ENCODE assay signal across 17 cellular contexts in the genomic region with DNA sequence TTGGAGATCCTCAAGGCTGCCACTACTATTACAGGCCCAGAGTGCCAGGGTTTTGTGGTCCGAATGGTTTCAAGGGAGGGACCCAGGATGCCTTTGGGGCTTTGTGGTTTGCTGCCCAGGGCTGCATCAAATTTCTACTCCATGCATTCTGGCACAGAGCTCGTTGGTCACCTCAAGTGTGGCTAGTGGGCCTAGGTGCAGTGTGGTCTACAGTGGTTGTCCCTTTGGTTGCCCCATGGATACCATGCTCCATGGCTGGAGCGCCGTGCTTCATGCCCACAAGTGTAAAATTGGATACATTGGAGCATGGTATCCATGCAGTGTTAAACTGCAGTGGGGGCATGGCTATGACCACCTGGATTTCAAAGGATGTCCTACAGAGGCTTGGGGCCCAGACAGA. TPM values are rescaled to one million over a fixed set of nuclear protein-coding genes. Genes with fewer than 3 reads are reported as not detected.
DNase-seq lines count a peak whose midpoint lies in the region; ATAC-seq and TF ChIP-seq lines count a peak whose summit lies in the region.
"Had no signal": no experiment of that assay in that cellular context is flagged by ENCODE, and none has a peak within 500 bp of the region (broad histone marks: within the 10 kb centered on the region; RNA-seq: fewer than 3 reads in every experiment).

No MANE protein-coding gene starts in this region.

- H2BK15ac ChIP-seq in neuronal stem cell (ENCODE audit: low read length): no peak overlapping the region

- no peak overlapping the region for H3K14ac ChIP-seq in neuronal stem cell (ENCODE audit: low read length)

- H3K27ac ChIP-seq in CD8-positive, alpha-beta T cell (ENCODE audit: low read depth, low read length): no peak overlapping the region
- no peak overlapping the region for H3K27ac ChIP-seq in neuronal stem cell (replicated peaks; ENCODE audit: low read length)
- H3K27ac ChIP-seq: BLaER1 treated with 17β-estradiol and CSF1 and Interleukin-3, amounts not matched to agents 10 nM and 100 nM had no signal

- no peaks in the 10 kb centered on the region for H3K79me1 ChIP-seq in neuronal stem cell (ENCODE audit: low read depth, low read length)

- H3K27me3 ChIP-seq in CD8-positive, alpha-beta T cell (ENCODE audit: insufficient read depth, low read length): no peaks in the 10 kb centered on the region
- no peaks in the 10 kb centered on the region for H3K27me3 ChIP-seq in neuronal stem cell (ENCODE audit: control insufficient read depth in 3 of 3, insufficient read depth in 3 of 3, low read depth in 1 of 3, low read length in 3 of 3)
- H3K27me3 ChIP-seq: BLaER1 treated with 17β-estradiol and CSF1 and Interleukin-3, amounts not matched to agents 10 nM and 100 nM had no signal

- peaks cover 54% of the 10 kb centered on the region for H3K4me1 Mint-ChIP-seq in CD8-positive, alpha-beta T cell (ENCODE audit: low read depth)
- peaks cover 87 to 90% of the 10 kb centered on the region in 2 donors for H3K4me1 Mint-ChIP-seq in immature natural killer cell

- H3K9me3 Mint-ChIP-seq in CD8-positive, alpha-beta T cell: no peaks in the 10 kb centered on the region
- H3K9me3 Mint-ChIP-seq in immature natural killer cell: peaks cover 0 to 2% (median 0%) of the 10 kb centered on the region in 6 donors
- H3K9me3 Mint-ChIP-seq: CD4-positive, CD25-positive, alpha-beta regulatory T cell had no signal

- H2BK12ac ChIP-seq in neuronal stem cell (ENCODE audit: low read length): no peak overlapping the region

- no peak overlapping the region for H3K4me3 Mint-ChIP-seq in CD8-positive, alpha-beta T cell
- peak overlapping the region; percentile 41 to 82 (median 61) for H3K4me3 Mint-ChIP-seq in immature natural killer cell
- H3K4me3 Mint-ChIP-seq: CD4-positive, CD25-positive, alpha-beta regulatory T cell had no signal

- H3K9ac ChIP-seq in neuronal stem cell (ENCODE audit: low read depth, low read length, poor library complexity): no peak overlapping the region
- H3K9ac ChIP-seq: BLaER1 treated with 17β-estradiol and CSF1 and Interleukin-3, amounts not matched to agents 10 nM and 100 nM had no signal

- H3K4me3 ChIP-seq in CD8-positive, alpha-beta T cell (ENCODE audit: low read depth, low read length): no peak overlapping the region
- H3K4me3 ChIP-seq in neuronal stem cell (ENCODE audit: low read length in 2 of 2): peak overlapping the region in 1 of 2 donors; percentile 58
- H3K4me3 ChIP-seq: BLaER1 treated with 17β-estradiol and CSF1 and Interleukin-3, amounts not matched to agents 10 nM and 100 nM; HAP-1 had no signal

- H2AK5ac ChIP-seq in neuronal stem cell (ENCODE audit: low read depth, low read length): no peak overlapping the region

- H2BK120ac ChIP-seq in neuronal stem cell (ENCODE audit: low read depth, low read length): no peak overlapping the region

- no peak overlapping the region for H4K8ac ChIP-seq in neuronal stem cell (ENCODE audit: low read depth, low read length)

- H3K9me3 ChIP-seq in CD8-positive, alpha-beta T cell (ENCODE audit: low read length): no peaks in the 10 kb centered on the region
- H3K9me3 ChIP-seq in neuronal stem cell (replicated peaks in 1 of 2; ENCODE audit: control insufficient read depth in 2 of 2, insufficient read depth in 1 of 2, low read depth in 1 of 2, low read length in 2 of 2): peaks cover 0 to 1% of the 10 kb centered on the region in 2 donors
- H3K9me3 ChIP-seq: BLaER1 treated with 17β-estradiol and CSF1 and Interleukin-3, amounts not matched to agents 10 nM and 100 nM; HAP-1 had no signal

- POLR2A ChIA-PET in CD8-positive, alpha-beta T cell (lab: Charles Lee): no interaction called here

- H3K4ac ChIP-seq in neuronal stem cell (ENCODE audit: low read length): no peak overlapping the region

- H2AFZ ChIP-seq in neuronal stem cell (ENCODE audit: low read length): no peak overlapping the region

- peaks cover 43% of the 10 kb centered on the region for H3K4me1 ChIP-seq in CD8-positive, alpha-beta T cell (ENCODE audit: insufficient read depth, low read length)
- H3K4me1 ChIP-seq in neuronal stem cell (ENCODE audit: control insufficient read depth in 2 of 2, insufficient read depth in 1 of 2, low read depth in 1 of 2, low read length in 2 of 2): no peaks in the 10 kb centered on the region

- no peaks in the 10 kb centered on the region for H3K36me3 ChIP-seq in CD8-positive, alpha-beta T cell (ENCODE audit: insufficient read depth, low read length)
- H3K36me3 ChIP-seq in neuronal stem cell (replicated peaks in 1 of 2; ENCODE audit: control insufficient read depth in 2 of 2, insufficient read depth in 2 of 2, low read length in 2 of 2): no peaks in the 10 kb centered on the region
- H3K36me3 ChIP-seq: BLaER1 treated with 17β-estradiol and CSF1 and Interleukin-3, amounts not matched to agents 10 nM and 100 nM; HAP-1 had no signal

- H3K27ac Mint-ChIP-seq in CD8-positive, alpha-beta T cell: peak overlapping the region; percentile 4
- peak overlapping the region; percentile 81 to 100 (median 89) for H3K27ac Mint-ChIP-seq in immature natural killer cell

- CTCF ChIA-PET in CD8-positive, alpha-beta T cell (lab: Charles Lee): no interaction called here

- no peak for TF ChIP-seq CTCF in CD8-positive, alpha-beta T cell (IDR thresholded peaks at IDR 0.05)
- no peak for TF ChIP-seq CTCF in GM10266 (IDR thresholded peaks at IDR 0.05; ENCODE audit: control insufficient read depth, insufficient read depth, low read depth, missing control alignments)

- ATAC-seq in CD8-positive, alpha-beta T cell: no peak
- ATAC-seq: HepG2 had no signal

- no peak for DNase-seq in CD8-positive, alpha-beta T cell
- DNase-seq in RPMI7951 (ENCODE audit: low read depth) (peak; percentile 35), immature natural killer cell (no peak), neuronal stem cell (ENCODE audit: low spot score) (no peak), head of caudate nucleus (no peak), NCI-H1694 treated with DMSO at 0.1 percent for 48 hours (lab: John Stamatoyannopoulos, UW) (no peak), kidney tubule cell (ENCODE audit: low spot score) (no peak), GM10266 (ENCODE audit: extremely low spot score) (no peak)
- DNase-seq: 8988T; AML-193; CD4-positive, CD25-positive, alpha-beta regulatory T cell; DMS79 had no signal

- H3K23ac ChIP-seq in neuronal stem cell (ENCODE audit: low read depth, low read length, poor library complexity): no peak overlapping the region

- H3K36me3 Mint-ChIP-seq in CD8-positive, alpha-beta T cell: no peaks in the 10 kb centered on the region
- H3K36me3 Mint-ChIP-seq in immature natural killer cell: peaks cover 0 to 5% (median 0%) of the 10 kb centered on the region in 3 donors
- H3K36me3 Mint-ChIP-seq: CD4-positive, CD25-positive, alpha-beta regulatory T cell had no signal

- H2BK5ac ChIP-seq in neuronal stem cell (ENCODE audit: low read length): no peak overlapping the region

- intact Hi-C loops in CD8-positive, alpha-beta T cell (cut with DNase I, micrococcal nuclease): no loop called here
- intact Hi-C loops in head of caudate nucleus (cut with DNase I): no loop called here

- H3K27me3 Mint-ChIP-seq in CD8-positive, alpha-beta T cell (ENCODE audit: low read depth): no peaks in the 10 kb centered on the region
- peaks cover 19 to 31% (median 28%) of the 10 kb centered on the region in 3 donors for H3K27me3 Mint-ChIP-seq in immature natural killer cell (ENCODE audit: low read depth in 3 of 3)

- H3K18ac ChIP-seq in neuronal stem cell (ENCODE audit: low read length): peak overlapping the region; percentile 28

- H3K4me2 ChIP-seq in neuronal stem cell (ENCODE audit: insufficient read depth, low read length, poor library complexity, severe bottlenecking): no peak overlapping the region
- H3K4me2 ChIP-seq: BLaER1 treated with 17β-estradiol and CSF1 and Interleukin-3, amounts not matched to agents 10 nM and 100 nM had no signal

- H4K91ac ChIP-seq in neuronal stem cell (ENCODE audit: low read depth, low read length, poor library complexity): no peak overlapping the region

- no CpG with 5 or more reads among the region's 4 CpGs for WGBS in neuronal stem cell (ENCODE audit: extremely low coverage in 2 of 2, insufficient read length in 2 of 2, insufficient replicate concordance in 1 of 2), 2 donors

RNA-seq across cellular contexts. Expression of a gene that starts 5.4 kb away (rescaled TPM):
- total RNA-seq in CD8-positive, alpha-beta T cell: 10 to 100 TPM; 56.4 to 57.3 TPM
- total RNA-seq in RPMI7951 (2014; rRNA removed; shearing (Covaris generic)): not detected in 2 replicates
- polyA plus RNA-seq in immature natural killer cell: 1,000 to 10,000 TPM; 4,156 to 6,150 (median 5,696) TPM
- not detected for polyA plus RNA-seq in neuronal stem cell (2013, experiment 1 of 2)
- polyA plus RNA-seq in neuronal stem cell (2013, experiment 2 of 2): not detected
- total RNA-seq: G401, H1 had no signal

Comparison
In these comparisons a context has a peak if more than half of its experiments do, and no peak if none do; other contexts are left out.
1. RNA of a gene that starts 5.4 kb away (total RNA-seq): 56.4 to 57.3 TPM in CD8-positive, alpha-beta T cell; not detected in RPMI7951; every median in the first group is over 10 times any median in the second.